ENCODE assay signal across 12 cellular contexts in the genomic region with DNA sequence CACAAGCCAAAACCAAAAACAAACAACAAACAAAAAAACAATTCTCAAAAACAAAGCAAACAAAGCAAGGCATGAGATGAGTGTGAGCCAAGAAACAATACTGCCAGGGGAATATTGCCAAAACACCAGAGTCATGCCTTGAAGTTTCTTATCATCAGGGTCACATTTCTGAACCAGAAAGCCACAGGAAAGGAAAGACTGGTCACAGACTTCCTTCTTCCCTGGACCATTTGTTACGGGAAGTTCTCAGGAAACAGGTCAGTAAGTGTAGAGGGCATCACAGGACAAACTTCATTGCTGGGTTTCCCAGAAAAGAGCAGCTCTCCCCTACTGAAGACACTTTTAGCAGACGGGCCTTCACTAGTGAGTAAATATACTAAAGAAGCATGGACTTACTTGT.
DNase-seq lines count a peak whose midpoint lies in the region; ATAC-seq, FAIRE-seq and TF ChIP-seq lines count a peak whose summit lies in the region.
"Had no signal": no experiment of that assay in that cellular context is flagged by ENCODE, and none has a peak within 500 bp of the region (broad histone marks: within the 10 kb centered on the region; RNA-seq: fewer than 3 reads in every experiment).

No MANE protein-coding gene starts in this region.

- H3K4me1 ChIP-seq in kidney (ENCODE audit: control insufficient read depth in 1 of 2, insufficient read depth in 1 of 2, low read depth in 1 of 2, low read length in 2 of 2) (peaks cover 12 to 14% of the 10 kb centered on the region in 2 donors), small intestine (ENCODE audit: control insufficient read depth in 2 of 2, insufficient read depth in 1 of 2, low read depth in 1 of 2, low read length in 1 of 2) (peaks cover 0 to 5% of the 10 kb centered on the region in 2 donors)

- H3K36me3 ChIP-seq in kidney (ENCODE audit: control insufficient read depth in 1 of 2, insufficient read depth in 2 of 2, low read length in 2 of 2) (no peaks in the 10 kb centered on the region), small intestine (ENCODE audit: control insufficient read depth in 2 of 2, insufficient read depth in 2 of 2, low read length in 2 of 2) (no peaks in the 10 kb centered on the region)

- peaks cover 7 to 21% (median 8%) of the 10 kb centered on the region in 5 experiments for H3K9me3 Mint-ChIP-seq in brain
- H3K9me3 Mint-ChIP-seq: activated T-helper 1 cell treated with anti-CD3 and anti-CD28 coated beads, Interleukin-12 subunit alpha, Interleukin-12 subunit beta, Interleukin-2, Interleukin-4 antibody, amounts not matched to agents 30 ng/mL and 10 ng/mL and 1 ng/mL, durations not matched to agents 14 hours and 24 hours and 36 hours had no signal

- no peak for TF ChIP-seq CTCF in brain (conservative IDR thresholded peaks at IDR 0.05)
- no peak for TF ChIP-seq CTCF in kidney (IDR thresholded peaks at IDR 0.05; ENCODE audit: borderline replicate concordance, extremely low read depth, insufficient read depth)

- peaks cover 44% of the 10 kb centered on the region for H3K36me3 Mint-ChIP-seq in brain

- H3K27me3 ChIP-seq in small intestine (ENCODE audit: control insufficient read depth in 2 of 2, insufficient read depth in 2 of 2, low read length in 2 of 2): no peaks in the 10 kb centered on the region

- peaks cover 26% of the 10 kb centered on the region for H3K4me1 Mint-ChIP-seq in brain

- H3K9me3 ChIP-seq in kidney (ENCODE audit: control insufficient read depth in 1 of 2, low read length in 2 of 2) (no peaks in the 10 kb centered on the region), small intestine (ENCODE audit: control insufficient read depth, low read depth) (no peaks in the 10 kb centered on the region)

- peak overlapping the region in 3 of 5 experiments; percentile 3 to 74 (median 42) for H3K27ac Mint-ChIP-seq in brain
- H3K27ac Mint-ChIP-seq: activated T-helper 1 cell treated with anti-CD3 and anti-CD28 coated beads, Interleukin-12 subunit alpha, Interleukin-12 subunit beta, Interleukin-2, Interleukin-4 antibody, amounts not matched to agents 30 ng/mL and 10 ng/mL and 1 ng/mL, durations not matched to agents 14 hours and 24 hours and 36 hours; CD4-positive, alpha-beta memory T cell had no signal

- no peaks in the 10 kb centered on the region for H3K27me3 Mint-ChIP-seq in brain
- H3K27me3 Mint-ChIP-seq: CD4-positive, alpha-beta memory T cell had no signal

- ATAC-seq in GM18505 (IDR thresholded peaks at IDR 0.05; ENCODE audit: unreplicated experiment) (no peak), HG03039 (IDR thresholded peaks at IDR 0.05; ENCODE audit: unreplicated experiment) (no peak)

- DNase-seq in HT1080 (ENCODE audit: low read depth) (peak; percentile 4), kidney (no peak), small intestine (peak; percentile 23), activated T-cell treated with anti-CD3 and anti-CD28 coated beads for 4 hours (no peak)
- DNase-seq in activated CD4-positive, alpha-beta T cell treated with anti-CD3 and anti-CD28 coated beads, Interleukin-2, amount 50 U/mL, for 1 hour: no peak
- DNase-seq: CD4-positive, alpha-beta memory T cell; NCI-H1436; WERI-Rb-1 had no signal

- FAIRE-seq in kidney (lab: Jason Lieb, UNC) (peak; percentile 49), small intestine (lab: Jason Lieb, UNC) (no peak)

- H3K9ac ChIP-seq in kidney (ENCODE audit: low read length in 2 of 2): no peak overlapping the region

- WGBS in small intestine, 3 donors: 25 to 38% (median 36%) methylated on average over 2 of the region's 2 CpGs

- intact Hi-C loops in kidney (cut with DNase I): no loop called here

- H3K27ac ChIP-seq in kidney (ENCODE audit: low read depth in 2 of 2, low read length in 2 of 2) (peak overlapping the region; percentile 54 to 86), small intestine (ENCODE audit: low read depth in 1 of 2, low read length in 1 of 2) (peak overlapping the region in 1 of 2 donors; percentile 9)
- H3K27ac ChIP-seq: WERI-Rb-1 had no signal

- H3K4me3 Mint-ChIP-seq in brain: no peak overlapping the region
- H3K4me3 Mint-ChIP-seq: activated T-helper 1 cell treated with anti-CD3 and anti-CD28 coated beads, Interleukin-12 subunit alpha, Interleukin-12 subunit beta, Interleukin-2, Interleukin-4 antibody, amounts not matched to agents 30 ng/mL and 10 ng/mL and 1 ng/mL, durations not matched to agents 14 hours and 24 hours and 36 hours; CD4-positive, alpha-beta memory T cell had no signal

- H3K4me3 ChIP-seq in kidney (ENCODE audit: low read length in 2 of 2) (no peak overlapping the region), small intestine (ENCODE audit: low read depth in 1 of 2, low read length in 2 of 2) (no peak overlapping the region)

- no peak for TF ChIP-seq POLR2A in GM18505 (IDR thresholded peaks at IDR 0.05; ENCODE audit: borderline replicate concordance, extremely low read depth, insufficient read depth, insufficient read length)

Comparison
In these comparisons a context has a peak if more than half of its experiments do, and no peak if none do; other contexts are left out.
1. DNase-seq: peak in HT1080 (single experiment) and small intestine (single experiment); none in kidney (single experiment), activated CD4-positive, alpha-beta T cell treated with anti-CD3 and anti-CD28 coated beads, Interleukin-2, amount 50 U/mL, for 1 hour (single experiment) and activated T-cell treated with anti-CD3 and anti-CD28 coated beads for 4 hours (single experiment).